In the genomic region with DNA sequence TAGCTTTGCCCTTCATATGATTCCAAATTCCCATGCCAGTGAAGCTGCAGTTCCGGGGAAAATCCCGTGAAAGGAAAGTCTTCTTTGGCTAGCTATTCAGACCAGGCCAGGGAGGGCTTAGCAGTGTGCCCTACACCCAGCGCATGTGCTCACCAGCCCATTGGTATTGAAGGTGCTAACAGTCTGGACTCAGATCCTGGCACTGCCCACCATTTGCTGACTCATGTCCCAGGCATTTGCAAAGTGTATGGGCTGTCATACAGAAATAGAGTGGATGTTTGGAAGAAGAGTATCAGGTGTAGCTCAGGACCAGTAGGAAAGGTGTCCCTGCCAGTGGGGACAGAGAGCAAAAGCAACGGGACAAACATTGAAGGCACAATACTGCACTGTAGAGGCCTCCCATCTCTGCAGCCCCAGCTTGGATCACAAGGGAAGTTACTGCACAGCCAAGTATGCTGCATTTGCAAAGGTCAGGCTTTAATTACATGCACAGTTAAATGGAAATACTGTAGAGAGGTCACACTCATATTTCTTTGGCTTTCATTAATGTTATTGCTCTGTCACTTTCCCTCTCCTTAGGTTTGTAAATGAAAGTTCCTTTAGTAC, we compare ENCODE assay signal across 1 cellular context.
TF ChIP-seq lines count a peak whose summit lies in the region.

No MANE protein-coding gene starts in this region.

TF ChIP-seq in IMR-90, 13 proteins besides CTCF, POLR2A, EP300 and RAD21:
- TF ChIP-seq MXI1 (IDR thresholded peaks at IDR 0.05; ENCODE audit: borderline replicate concordance, low read depth, low read length) (no peak), CHD1 (IDR thresholded peaks at IDR 0.05; ENCODE audit: low read depth, low read length) (no peak), CEBPB (IDR thresholded peaks at IDR 0.05; ENCODE audit: low read depth, low read length) (no peak)
- TF ChIP-seq, protein P1, sequence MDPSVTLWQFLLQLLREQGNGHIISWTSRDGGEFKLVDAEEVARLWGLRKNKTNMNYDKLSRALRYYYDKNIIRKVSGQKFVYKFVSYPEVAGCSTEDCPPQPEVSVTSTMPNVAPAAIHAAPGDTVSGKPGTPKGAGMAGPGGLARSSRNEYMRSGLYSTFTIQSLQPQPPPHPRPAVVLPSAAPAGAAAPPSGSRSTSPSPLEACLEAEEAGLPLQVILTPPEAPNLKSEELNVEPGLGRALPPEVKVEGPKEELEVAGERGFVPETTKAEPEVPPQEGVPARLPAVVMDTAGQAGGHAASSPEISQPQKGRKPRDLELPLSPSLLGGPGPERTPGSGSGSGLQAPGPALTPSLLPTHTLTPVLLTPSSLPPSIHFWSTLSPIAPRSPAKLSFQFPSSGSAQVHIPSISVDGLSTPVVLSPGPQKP (IDR thresholded peaks at IDR 0.05; ENCODE audit: borderline replicate concordance, low read depth, low read length), result no peak
- TF ChIP-seq, protein P2, sequence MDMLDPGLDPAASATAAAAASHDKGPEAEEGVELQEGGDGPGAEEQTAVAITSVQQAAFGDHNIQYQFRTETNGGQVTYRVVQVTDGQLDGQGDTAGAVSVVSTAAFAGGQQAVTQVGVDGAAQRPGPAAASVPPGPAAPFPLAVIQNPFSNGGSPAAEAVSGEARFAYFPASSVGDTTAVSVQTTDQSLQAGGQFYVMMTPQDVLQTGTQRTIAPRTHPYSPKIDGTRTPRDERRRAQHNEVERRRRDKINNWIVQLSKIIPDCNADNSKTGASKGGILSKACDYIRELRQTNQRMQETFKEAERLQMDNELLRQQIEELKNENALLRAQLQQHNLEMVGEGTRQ (IDR thresholded peaks at IDR 0.05; ENCODE audit: low read depth, low read length), result no peak
